Comparison of ENCODE assay signal across 8 cellular contexts in the genomic region with DNA sequence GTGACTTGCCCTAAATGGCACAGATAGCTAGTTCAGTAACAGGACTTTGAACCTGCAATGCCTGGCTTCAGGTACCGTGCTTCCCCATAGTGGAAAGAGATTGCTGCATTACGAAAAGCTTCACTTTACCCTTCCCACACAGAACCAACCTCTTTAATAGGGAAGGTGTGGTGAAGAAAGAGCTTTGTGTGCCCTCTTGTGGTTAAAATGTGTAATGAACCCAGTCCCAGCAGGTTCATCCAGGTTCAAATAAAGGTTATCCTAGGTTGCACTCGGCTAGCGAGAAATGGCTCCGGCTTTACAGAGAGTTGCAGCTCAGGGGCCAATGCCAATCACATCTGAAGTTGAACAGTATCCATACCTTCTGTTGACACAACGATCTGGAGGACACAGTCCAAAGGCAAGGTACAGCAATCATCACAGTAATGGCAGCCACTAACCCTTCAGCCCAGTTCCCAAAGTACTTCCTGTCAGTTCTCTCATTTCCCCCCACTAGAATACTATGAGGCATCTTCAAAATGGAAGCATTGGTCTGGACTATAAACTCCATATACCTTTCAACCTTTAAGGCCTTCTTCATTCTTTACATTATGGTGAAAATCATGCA.
DNase-seq lines count a peak whose midpoint lies in the region; ATAC-seq and TF ChIP-seq lines count a peak whose summit lies in the region.

No MANE protein-coding gene starts in this region.

- peak; percentile 16 for DNase-seq in GDM1 (lab: John Stamatoyannopoulos, UW)
- peak; percentile 47 for DNase-seq in RPMI8226
- DNase-seq in iPS DF 4.7 (ENCODE audit: extremely low read depth, low spot score), result peak; percentile 1
- DNase-seq in NCI-H128 (lab: John Stamatoyannopoulos, UW; ENCODE audit: unreplicated experiment), result no peak
- no peak for DNase-seq in activated effector memory CD4-positive, alpha-beta T cell treated with Interleukin-2 at 50 U/mL for 16 hours
- no peak for DNase-seq in activated naive CD4-positive, alpha-beta T cell (lab: John Stamatoyannopoulos, UW)

- TF ChIP-seq RAD21 in Ishikawa (IDR thresholded peaks at IDR 0.05; ENCODE audit: low read depth), result peak; percentile 61

- TF ChIP-seq EP300 in Ishikawa (IDR thresholded peaks at IDR 0.05; ENCODE audit: borderline replicate concordance), result no peak

- no peak for ATAC-seq in HG02588 (IDR thresholded peaks at IDR 0.05; ENCODE audit: unreplicated experiment)

TF ChIP-seq in Ishikawa, 13 proteins besides CTCF, POLR2A, EP300 and RAD21:
- TF ChIP-seq TAF1 (IDR thresholded peaks at IDR 0.05; ENCODE audit: low read depth), result no peak
- peak; percentile 46; the same call in 1 of the 2 replicates for TF ChIP-seq TEAD4 (IDR thresholded peaks at IDR 0.05)

Comparison
In these comparisons a context has a peak if more than half of its experiments do, and no peak if none do; other contexts are left out.
1. DNase-seq: peak in GDM1 (single experiment), RPMI8226 (single experiment) and iPS DF 4.7 (single experiment); none in NCI-H128 (single experiment), activated effector memory CD4-positive, alpha-beta T cell treated with Interleukin-2 at 50 U/mL for 16 hours (single experiment) and activated naive CD4-positive, alpha-beta T cell (0 of 4).